ENCODE assay signal across 22 cellular contexts in the genomic region with DNA sequence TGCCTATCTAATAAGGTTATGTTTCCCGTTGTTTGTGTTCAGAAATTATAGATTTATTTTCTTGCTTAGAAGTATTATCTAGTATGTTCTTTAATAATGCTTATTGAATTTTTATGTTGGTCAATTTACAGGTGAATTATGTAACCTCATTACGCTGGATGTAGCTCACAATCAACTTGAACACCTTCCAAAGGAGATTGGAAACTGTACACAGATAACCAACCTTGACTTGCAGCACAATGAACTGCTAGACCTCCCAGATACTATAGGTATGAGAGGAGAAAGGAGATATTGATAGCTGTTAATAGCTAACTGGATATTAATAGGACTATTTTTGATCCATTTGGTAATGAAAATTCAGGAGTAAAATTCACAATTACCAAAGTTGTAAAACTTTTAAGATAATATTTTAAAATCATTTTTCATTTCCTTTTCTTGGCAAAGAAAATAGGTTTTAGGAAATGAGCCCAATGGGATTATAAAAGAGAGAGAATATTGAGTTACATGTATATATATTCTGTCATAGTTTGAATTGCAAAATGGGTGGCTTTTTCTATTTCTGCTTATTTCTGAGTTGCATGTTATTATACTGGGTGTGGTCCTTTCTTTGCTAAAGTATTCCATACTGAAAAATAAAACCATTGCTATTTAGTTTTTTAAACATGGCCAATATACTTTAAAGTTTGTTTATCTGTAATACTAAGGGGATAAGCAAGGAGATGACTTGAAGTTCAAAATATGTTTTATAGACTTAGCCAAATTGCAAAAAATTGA.
"Had no signal": no experiment of that assay in that cellular context is flagged by ENCODE, and none has a peak within 500 bp of the region (broad histone marks: within the 10 kb centered on the region; RNA-seq: fewer than 3 reads in every experiment).

No MANE protein-coding gene starts in this region.

- H3K4me1 ChIP-seq: lower lobe of right lung, upper lobe of left lung had no signal

- H3K27ac ChIP-seq: gastroesophageal sphincter, lower lobe of right lung, spleen, upper lobe of left lung had no signal

- ATAC-seq: gastroesophageal sphincter, left cardiac atrium, lower lobe of right lung, mucosa of descending colon had no signal

- H3K27me3 Mint-ChIP-seq: activated CD4-positive, alpha-beta memory T cell treated with anti-CD3 and anti-CD28 coated beads for 36 hours; activated naive CD8-positive, alpha-beta T cell treated with anti-CD3 and anti-CD28 coated beads, Interleukin-2, amount 10 ng/mL, durations not matched to agents 7 days and 5 days; naive B cell had no signal

- H3K27me3 ChIP-seq: gastroesophageal sphincter, spleen, upper lobe of left lung had no signal

- H3K4me3 ChIP-seq: gastroesophageal sphincter, lower lobe of right lung, mucosa of descending colon, spleen, upper lobe of left lung had no signal

- DNase-seq: activated CD4-positive, alpha-beta memory T cell treated with anti-CD3 and anti-CD28 coated beads for 36 hours; activated CD4-positive, alpha-beta T cell treated with anti-CD3 and anti-CD28 coated beads for 48 hours; activated naive CD4-positive, alpha-beta T cell treated with Interleukin-2 at 50 U/mL for 16 hours; activated naive CD8-positive, alpha-beta T cell treated with anti-CD3 and anti-CD28 coated beads, Interleukin-2, amount 10 ng/mL, durations not matched to agents 7 days and 5 days; activated T-cell treated with anti-CD3 and anti-CD28 coated beads, Interleukin-2, amount 50 U/mL, for 48 hours; amygdala; cortex of kidney; head of caudate nucleus; hypothalamus; left cardiac atrium; lower lobe of right lung; mesendoderm; mucosa of descending colon; naive B cell; occipital lobe; retina; spleen; stimulated activated CD4-positive, alpha-beta T cell treated with anti-CD3 and anti-CD28 coated beads, Interleukin-4, amount 100 ng/mL, for 24 hours; stimulated activated naive CD4-positive, alpha-beta T cell treated with Interleukin-2 at 50 U/mL for 16 hours; upper lobe of left lung had no signal

- H3K27ac Mint-ChIP-seq: activated CD4-positive, alpha-beta memory T cell treated with anti-CD3 and anti-CD28 coated beads for 36 hours; activated naive CD8-positive, alpha-beta T cell treated with anti-CD3 and anti-CD28 coated beads, Interleukin-2, amount 10 ng/mL, durations not matched to agents 7 days and 5 days had no signal

- H3K4me3 Mint-ChIP-seq: activated CD4-positive, alpha-beta memory T cell treated with anti-CD3 and anti-CD28 coated beads for 36 hours; activated naive CD8-positive, alpha-beta T cell treated with anti-CD3 and anti-CD28 coated beads, Interleukin-2, amount 10 ng/mL, durations not matched to agents 7 days and 5 days; naive B cell; neural crest cell had no signal

- H3K9me3 Mint-ChIP-seq: activated CD4-positive, alpha-beta memory T cell treated with anti-CD3 and anti-CD28 coated beads for 36 hours had no signal
